Comparison of ENCODE assay signal across 1 cellular context in the genomic region with DNA sequence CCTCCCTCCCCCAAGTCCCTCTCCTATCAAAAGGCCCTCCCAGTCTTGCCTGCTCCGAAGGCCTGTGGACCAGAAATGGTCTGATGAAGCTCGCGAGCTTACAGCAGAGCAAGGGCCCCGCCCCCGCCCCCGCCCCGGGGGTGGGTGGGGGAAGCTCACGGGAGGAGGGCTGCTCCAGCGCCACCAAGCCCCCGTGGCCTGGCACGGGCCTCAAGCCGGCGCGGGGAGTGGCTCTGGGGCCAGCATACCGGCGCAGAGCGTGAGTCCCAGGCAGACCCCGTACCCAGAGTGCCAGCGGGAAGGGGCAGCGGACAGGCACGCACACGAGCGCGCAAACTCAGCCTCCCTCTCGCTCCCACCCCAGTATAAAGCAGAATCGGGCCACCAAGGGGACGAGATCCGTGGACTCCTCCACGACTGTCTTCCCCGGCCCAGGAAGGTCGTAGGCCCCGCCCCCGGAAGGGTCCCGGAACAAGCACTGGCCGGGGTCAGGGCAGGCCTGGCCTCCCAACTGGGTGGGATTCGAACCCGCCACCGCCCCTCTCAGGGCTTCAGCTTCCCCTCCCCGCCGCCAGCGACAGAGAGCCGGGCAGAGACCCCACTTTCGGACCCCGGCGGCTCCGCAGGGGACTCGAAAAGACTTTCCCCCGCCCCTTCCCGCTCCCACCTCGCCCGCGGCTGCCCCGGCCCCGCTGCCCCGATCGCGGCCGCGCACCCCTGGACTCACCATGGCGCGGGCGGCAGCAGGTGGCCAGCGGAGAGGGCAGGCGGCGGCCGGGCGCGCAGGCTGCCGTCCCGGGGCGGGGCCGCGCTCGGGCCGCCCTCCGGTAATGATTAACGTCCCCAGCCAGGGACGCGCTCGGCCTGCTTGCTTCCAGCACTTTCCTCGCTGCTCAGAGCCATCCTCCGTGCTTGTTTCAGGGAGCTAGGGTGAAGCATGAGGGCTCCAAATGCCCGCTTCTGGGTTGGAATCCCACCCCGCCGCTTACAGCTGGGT.
TF ChIP-seq lines count a peak whose summit lies in the region.

PCBD1 (minus strand) TSS at position 762 of the 997 bp plus-strand sequence; CDS start at position 730, 32 bp downstream.

TF ChIP-seq in HepG2, 621 proteins besides CTCF, POLR2A, EP300 and RAD21 (continued from another document and continues in another):
- TF ChIP-seq POGK (CRISPR knock-in tag; conservative IDR thresholded peaks at IDR 0.05) = peak; percentile 82
- 0 out of 2 replicates have a peak, but pooled peaks have one; percentile 43 for TF ChIP-seq ZNF337 (CRISPR knock-in tag; IDR thresholded peaks at IDR 0.05; ENCODE audit: borderline replicate concordance, low read depth)
- TF ChIP-seq, protein P1, sequence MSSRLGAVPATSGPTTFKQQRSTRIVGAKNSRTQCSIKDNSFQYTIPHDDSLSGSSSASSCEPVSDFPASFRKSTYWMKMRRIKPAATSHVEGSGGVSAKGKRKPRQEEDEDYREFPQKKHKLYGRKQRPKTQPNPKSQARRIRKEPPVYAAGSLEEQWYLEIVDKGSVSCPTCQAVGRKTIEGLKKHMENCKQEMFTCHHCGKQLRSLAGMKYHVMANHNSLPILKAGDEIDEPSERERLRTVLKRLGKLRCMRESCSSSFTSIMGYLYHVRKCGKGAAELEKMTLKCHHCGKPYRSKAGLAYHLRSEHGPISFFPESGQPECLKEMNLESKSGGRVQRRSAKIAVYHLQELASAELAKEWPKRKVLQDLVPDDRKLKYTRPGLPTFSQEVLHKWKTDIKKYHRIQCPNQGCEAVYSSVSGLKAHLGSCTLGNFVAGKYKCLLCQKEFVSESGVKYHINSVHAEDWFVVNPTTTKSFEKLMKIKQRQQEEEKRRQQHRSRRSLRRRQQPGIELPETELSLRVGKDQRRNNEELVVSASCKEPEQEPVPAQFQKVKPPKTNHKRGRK (CRISPR knock-in tag; IDR thresholded peaks at IDR 0.05) = no peak
- peak; percentile 75; the same call in 1 of the 2 replicates for TF ChIP-seq ZNF230 (CRISPR knock-in tag; IDR thresholded peaks at IDR 0.05)
- TF ChIP-seq, protein P2, sequence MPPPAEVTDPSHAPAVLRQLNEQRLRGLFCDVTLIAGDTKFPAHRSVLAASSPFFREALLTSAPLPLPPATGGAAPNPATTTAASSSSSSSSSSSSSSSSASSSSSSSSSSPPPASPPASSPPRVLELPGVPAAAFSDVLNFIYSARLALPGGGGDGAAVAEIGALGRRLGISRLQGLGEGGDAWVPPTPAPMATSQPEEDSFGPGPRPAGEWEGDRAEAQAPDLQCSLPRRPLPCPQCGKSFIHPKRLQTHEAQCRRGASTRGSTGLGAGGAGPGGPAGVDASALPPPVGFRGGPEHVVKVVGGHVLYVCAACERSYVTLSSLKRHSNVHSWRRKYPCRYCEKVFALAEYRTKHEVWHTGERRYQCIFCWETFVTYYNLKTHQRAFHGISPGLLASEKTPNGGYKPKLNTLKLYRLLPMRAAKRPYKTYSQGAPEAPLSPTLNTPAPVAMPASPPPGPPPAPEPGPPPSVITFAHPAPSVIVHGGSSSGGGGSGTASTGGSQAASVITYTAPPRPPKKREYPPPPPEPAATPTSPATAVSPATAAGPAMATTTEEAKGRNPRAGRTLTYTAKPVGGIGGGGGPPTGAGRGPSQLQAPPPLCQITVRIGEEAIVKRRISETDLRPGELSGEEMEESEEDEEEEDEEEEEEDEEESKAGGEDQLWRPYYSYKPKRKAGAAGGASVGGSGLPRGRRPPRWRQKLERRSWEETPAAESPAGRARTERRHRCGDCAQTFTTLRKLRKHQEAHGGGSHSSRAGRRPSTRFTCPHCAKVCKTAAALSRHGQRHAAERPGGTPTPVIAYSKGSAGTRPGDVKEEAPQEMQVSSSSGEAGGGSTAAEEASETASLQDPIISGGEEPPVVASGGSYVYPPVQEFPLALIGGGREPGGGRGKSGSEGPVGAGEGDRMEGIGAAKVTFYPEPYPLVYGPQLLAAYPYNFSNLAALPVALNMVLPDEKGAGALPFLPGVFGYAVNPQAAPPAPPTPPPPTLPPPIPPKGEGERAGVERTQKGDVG (CRISPR knock-in tag; IDR thresholded peaks at IDR 0.05; ENCODE audit: borderline replicate concordance) = no peak
- no peak for TF ChIP-seq ZNF264 (CRISPR knock-in tag; IDR thresholded peaks at IDR 0.05)
- peak; percentile 37; the same call in 1 of the 2 replicates for TF ChIP-seq NR2C2 (CRISPR knock-in tag; IDR thresholded peaks at IDR 0.05; ENCODE audit: borderline replicate concordance)
- TF ChIP-seq ZSCAN20 (CRISPR knock-in tag; IDR thresholded peaks at IDR 0.05; ENCODE audit: borderline replicate concordance) = no peak
- TF ChIP-seq, protein P3, sequence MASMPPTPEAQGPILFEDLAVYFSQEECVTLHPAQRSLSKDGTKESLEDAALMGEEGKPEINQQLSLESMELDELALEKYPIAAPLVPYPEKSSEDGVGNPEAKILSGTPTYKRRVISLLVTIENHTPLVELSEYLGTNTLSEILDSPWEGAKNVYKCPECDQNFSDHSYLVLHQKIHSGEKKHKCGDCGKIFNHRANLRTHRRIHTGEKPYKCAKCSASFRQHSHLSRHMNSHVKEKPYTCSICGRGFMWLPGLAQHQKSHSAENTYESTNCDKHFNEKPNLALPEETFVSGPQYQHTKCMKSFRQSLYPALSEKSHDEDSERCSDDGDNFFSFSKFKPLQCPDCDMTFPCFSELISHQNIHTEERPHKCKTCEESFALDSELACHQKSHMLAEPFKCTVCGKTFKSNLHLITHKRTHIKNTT (CRISPR knock-in tag; IDR thresholded peaks at IDR 0.05) = no peak
- no peak for TF ChIP-seq JUNB (CRISPR knock-in tag; IDR thresholded peaks at IDR 0.05; ENCODE audit: borderline replicate concordance)
- no peak for TF ChIP-seq NFKBIZ (CRISPR knock-in tag; IDR thresholded peaks at IDR 0.05)
- no peak for TF ChIP-seq ZFP62 (CRISPR knock-in tag; IDR thresholded peaks at IDR 0.05)
- no peak for TF ChIP-seq ZNF562 (CRISPR knock-in tag; IDR thresholded peaks at IDR 0.05; ENCODE audit: borderline replicate concordance)
- TF ChIP-seq HMG20B (CRISPR knock-in tag; conservative IDR thresholded peaks at IDR 0.05) = no peak
- TF ChIP-seq GMEB1 (CRISPR knock-in tag; IDR thresholded peaks at IDR 0.05; ENCODE audit: borderline replicate concordance) = no peak
- no peak for TF ChIP-seq TOE1 (CRISPR knock-in tag; IDR thresholded peaks at IDR 0.05)
- no peak for TF ChIP-seq PRPF4 (IDR thresholded peaks at IDR 0.05; ENCODE audit: low read depth, low read length, poor library complexity, severe bottlenecking)
- no peak for TF ChIP-seq KDM6A (CRISPR knock-in tag; IDR thresholded peaks at IDR 0.05; ENCODE audit: low read depth)
- 0 out of 2 replicates have a peak, but pooled peaks have one; percentile 11 for TF ChIP-seq CAMTA2 (CRISPR knock-in tag; IDR thresholded peaks at IDR 0.05; ENCODE audit: borderline replicate concordance)
- no peak for TF ChIP-seq ZMYM4 (CRISPR knock-in tag; IDR thresholded peaks at IDR 0.05)
- no peak for TF ChIP-seq ZBTB37 (CRISPR knock-in tag; IDR thresholded peaks at IDR 0.05)
- TF ChIP-seq RERE (CRISPR knock-in tag; IDR thresholded peaks at IDR 0.05; ENCODE audit: low read depth) = no peak
- TF ChIP-seq RBAK (CRISPR knock-in tag; IDR thresholded peaks at IDR 0.05) = no peak
- TF ChIP-seq SATB2 (CRISPR knock-in tag; IDR thresholded peaks at IDR 0.05) = no peak
- TF ChIP-seq, protein P4, sequence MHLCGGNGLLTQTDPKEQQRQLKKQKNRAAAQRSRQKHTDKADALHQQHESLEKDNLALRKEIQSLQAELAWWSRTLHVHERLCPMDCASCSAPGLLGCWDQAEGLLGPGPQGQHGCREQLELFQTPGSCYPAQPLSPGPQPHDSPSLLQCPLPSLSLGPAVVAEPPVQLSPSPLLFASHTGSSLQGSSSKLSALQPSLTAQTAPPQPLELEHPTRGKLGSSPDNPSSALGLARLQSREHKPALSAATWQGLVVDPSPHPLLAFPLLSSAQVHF (CRISPR knock-in tag; IDR thresholded peaks at IDR 0.05) = no peak
- TF ChIP-seq HDAC1 (CRISPR knock-in tag; IDR thresholded peaks at IDR 0.05) = peak; percentile 75
- TF ChIP-seq TGIF2 (CRISPR knock-in tag; IDR thresholded peaks at IDR 0.05) = 0 out of 2 replicates have a peak, but pooled peaks have one; percentile 63
- peak; percentile 83 for TF ChIP-seq RBFOX2 (IDR thresholded peaks at IDR 0.05; ENCODE audit: low read depth, low read length)
- TF ChIP-seq ZNF274 (CRISPR knock-in tag; IDR thresholded peaks at IDR 0.05) = peak; percentile 12; the same call in 1 of the 2 replicates
- peak; percentile 73; the same call in 1 of the 2 replicates for TF ChIP-seq ZNF276 (CRISPR knock-in tag; IDR thresholded peaks at IDR 0.05; ENCODE audit: low read depth)
- TF ChIP-seq ZNF777 (CRISPR knock-in tag; IDR thresholded peaks at IDR 0.05) = no peak
- TF ChIP-seq RBM22 (optimal IDR thresholded peaks at IDR 0.05; ENCODE audit: low read length) = no peak
- peak; percentile 15; the same call in 1 of the 2 replicates for TF ChIP-seq MED13 (CRISPR knock-in tag; IDR thresholded peaks at IDR 0.05)
